ENCODE assay signal across 1 cellular context in genomic region chr10:1738950-1739349, GRCh38.
TF ChIP-seq lines count a peak whose summit lies in the region.

No MANE protein-coding gene starts in this region.

TF ChIP-seq in GM12878, 131 proteins besides CTCF, POLR2A, EP300 and RAD21 (continued from another document and continues in another):
- TF ChIP-seq CEBPZ (IDR thresholded peaks at IDR 0.05; ENCODE audit: low read depth, low read length) (no peak), ZZZ3 (IDR thresholded peaks at IDR 0.05; ENCODE audit: control insufficient read depth, insufficient read length, low read depth) (no peak), ZNF622 (IDR thresholded peaks at IDR 0.05) (no peak), CBX5 (IDR thresholded peaks at IDR 0.05; ENCODE audit: low read depth) (no peak), RUNX3 (IDR thresholded peaks at IDR 0.05; ENCODE audit: low read length) (peak; percentile 44), REST (IDR thresholded peaks at IDR 0.05; ENCODE audit: low read depth, low read length) (no peak), RCOR1 (conservative IDR thresholded peaks at IDR 0.05; ENCODE audit: low read depth, low read length) (no peak), SMARCA5 (IDR thresholded peaks at IDR 0.05) (no peak), PAX5 (IDR thresholded peaks at IDR 0.05; ENCODE audit: borderline replicate concordance, low read depth, low read length) (peak; percentile 60; the same call in 1 of the 2 replicates), SPI1 (IDR thresholded peaks at IDR 0.05; ENCODE audit: borderline replicate concordance, insufficient read depth, low read depth, low read length) (peak; percentile 96), BACH1 (IDR thresholded peaks at IDR 0.05; ENCODE audit: borderline replicate concordance) (no peak; the same call in 1 of the 2 replicates), PAX8 (IDR thresholded peaks at IDR 0.05) (no peak), GATAD2B (conservative IDR thresholded peaks at IDR 0.05; ENCODE audit: low read depth) (peak; percentile 62; the same call in 1 of the 2 replicates), ZBTB40 (IDR thresholded peaks at IDR 0.05; ENCODE audit: borderline replicate concordance) (peak; percentile 18; the same call in 1 of the 2 replicates), MXI1 (IDR thresholded peaks at IDR 0.05; ENCODE audit: low read depth, low read length) (peak; percentile 24; the same call in 1 of the 2 replicates), NRF1 (conservative IDR thresholded peaks at IDR 0.05; ENCODE audit: low read depth, low read length) (no peak), STAT3 (IDR thresholded peaks at IDR 0.05; ENCODE audit: low read depth, low read length) (no peak), TCF7 (IDR thresholded peaks at IDR 0.05; ENCODE audit: borderline replicate concordance) (no peak), EED (IDR thresholded peaks at IDR 0.05; ENCODE audit: low read depth) (peak; percentile 74), ATF7 (IDR thresholded peaks at IDR 0.05; ENCODE audit: low read depth) (0 out of 2 replicates have a peak, but pooled peaks have one; percentile 42), CHD1 (IDR thresholded peaks at IDR 0.05; ENCODE audit: low read depth, low read length) (no peak), DPF2 (IDR thresholded peaks at IDR 0.05) (peak; percentile 31; the same call in 1 of the 2 replicates), NBN (IDR thresholded peaks at IDR 0.05) (peak; percentile 65), YBX1 (IDR thresholded peaks at IDR 0.05) (no peak), STAT1 (conservative IDR thresholded peaks at IDR 0.05) (no peak), SUZ12 (IDR thresholded peaks at IDR 0.05; ENCODE audit: unreplicated experiment) (no peak), E2F4 (IDR thresholded peaks at IDR 0.05; ENCODE audit: low read depth, low read length) (no peak), BHLHE40 (IDR thresholded peaks at IDR 0.05; ENCODE audit: borderline replicate concordance in 1 of 2, low read depth in 2 of 2, low read length in 1 of 2) (peak in 1 of 2 experiments; percentile 27; a peak in 1 of 4 replicates), HDAC2 (IDR thresholded peaks at IDR 0.05) (no peak), SIX5 (IDR thresholded peaks at IDR 0.05; ENCODE audit: low read depth, low read length, severe bottlenecking) (no peak), MEF2B (IDR thresholded peaks at IDR 0.05; ENCODE audit: partially characterized antibody, poor library complexity, severe bottlenecking) (peak; percentile 93), SMAD1 (IDR thresholded peaks at IDR 0.05; ENCODE audit: low read depth, partially characterized antibody) (no peak), CREM (IDR thresholded peaks at IDR 0.05; ENCODE audit: low read depth) (peak; percentile 28; the same call in 1 of the 2 replicates), PKNOX1 (IDR thresholded peaks at IDR 0.05) (0 out of 2 replicates have a peak, but pooled peaks have one; percentile 10), RB1 (IDR thresholded peaks at IDR 0.05; ENCODE audit: borderline replicate concordance) (no peak), BRCA1 (IDR thresholded peaks at IDR 0.05; ENCODE audit: low read depth, low read length) (no peak), SKIL (IDR thresholded peaks at IDR 0.05; ENCODE audit: low read depth, poor library complexity, severe bottlenecking) (no peak), SP1 (IDR thresholded peaks at IDR 0.05; ENCODE audit: low read depth, low read length) (no peak), RELB (IDR thresholded peaks at IDR 0.05; ENCODE audit: low read depth) (peak; percentile 68; the same call in 1 of the 2 replicates), KAT2A (conservative IDR thresholded peaks at IDR 0.05; ENCODE audit: control insufficient read depth, low read depth, low read length) (no peak), NFIC (IDR thresholded peaks at IDR 0.05; ENCODE audit: low read depth, low read length) (peak; percentile 37; the same call in 1 of the 2 replicates), BCL3 (IDR thresholded peaks at IDR 0.05; ENCODE audit: borderline replicate concordance, insufficient read depth, low read depth, low read length, poor library complexity, severe bottlenecking) (peak; percentile 92), SREBF2 (IDR thresholded peaks at IDR 0.05; ENCODE audit: low read length) (no peak), IKZF2 (IDR thresholded peaks at IDR 0.05) (peak; percentile 70 to 80; a peak in 3 of 4 replicates), MYC (IDR thresholded peaks at IDR 0.05; ENCODE audit: insufficient read depth, insufficient read length, insufficient replicate concordance, low read length, severe bottlenecking) (no peak), ZNF207 (IDR thresholded peaks at IDR 0.05; ENCODE audit: borderline replicate concordance) (no peak)
